In the genomic region with DNA sequence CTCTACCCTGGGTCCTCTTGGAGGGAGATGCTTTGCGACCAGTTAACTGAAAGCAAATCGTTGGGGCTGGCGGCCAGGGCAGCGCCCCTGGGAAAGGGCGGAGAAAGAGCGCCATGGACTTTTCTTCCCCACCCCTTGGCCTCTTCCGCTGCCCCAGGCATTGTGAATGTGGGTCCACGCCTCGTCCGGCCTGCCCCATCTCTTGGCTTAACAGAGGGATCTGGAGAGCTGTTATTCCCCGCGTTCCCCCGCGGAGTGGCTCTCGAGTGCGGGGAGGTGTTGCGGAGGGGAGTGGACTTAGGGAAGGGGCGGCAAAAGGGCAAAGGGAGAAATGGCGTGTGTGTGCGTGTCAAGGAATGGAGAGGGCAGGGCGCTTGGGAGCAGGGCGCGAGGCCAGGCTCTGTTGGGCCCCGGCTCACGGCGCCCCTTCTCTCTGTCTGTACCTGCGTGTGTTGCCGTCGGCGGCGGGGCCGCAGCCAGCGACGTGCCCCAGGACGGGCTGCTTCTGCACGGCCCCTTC, we compare ENCODE assay signal across 1 cellular context.
TF ChIP-seq lines count a peak whose summit lies in the region.

No MANE protein-coding gene starts in this region.

TF ChIP-seq in WTC11, 78 proteins besides CTCF, POLR2A, EP300 and RAD21 (continued from another document and continues in another):
- TF ChIP-seq, protein P1, sequence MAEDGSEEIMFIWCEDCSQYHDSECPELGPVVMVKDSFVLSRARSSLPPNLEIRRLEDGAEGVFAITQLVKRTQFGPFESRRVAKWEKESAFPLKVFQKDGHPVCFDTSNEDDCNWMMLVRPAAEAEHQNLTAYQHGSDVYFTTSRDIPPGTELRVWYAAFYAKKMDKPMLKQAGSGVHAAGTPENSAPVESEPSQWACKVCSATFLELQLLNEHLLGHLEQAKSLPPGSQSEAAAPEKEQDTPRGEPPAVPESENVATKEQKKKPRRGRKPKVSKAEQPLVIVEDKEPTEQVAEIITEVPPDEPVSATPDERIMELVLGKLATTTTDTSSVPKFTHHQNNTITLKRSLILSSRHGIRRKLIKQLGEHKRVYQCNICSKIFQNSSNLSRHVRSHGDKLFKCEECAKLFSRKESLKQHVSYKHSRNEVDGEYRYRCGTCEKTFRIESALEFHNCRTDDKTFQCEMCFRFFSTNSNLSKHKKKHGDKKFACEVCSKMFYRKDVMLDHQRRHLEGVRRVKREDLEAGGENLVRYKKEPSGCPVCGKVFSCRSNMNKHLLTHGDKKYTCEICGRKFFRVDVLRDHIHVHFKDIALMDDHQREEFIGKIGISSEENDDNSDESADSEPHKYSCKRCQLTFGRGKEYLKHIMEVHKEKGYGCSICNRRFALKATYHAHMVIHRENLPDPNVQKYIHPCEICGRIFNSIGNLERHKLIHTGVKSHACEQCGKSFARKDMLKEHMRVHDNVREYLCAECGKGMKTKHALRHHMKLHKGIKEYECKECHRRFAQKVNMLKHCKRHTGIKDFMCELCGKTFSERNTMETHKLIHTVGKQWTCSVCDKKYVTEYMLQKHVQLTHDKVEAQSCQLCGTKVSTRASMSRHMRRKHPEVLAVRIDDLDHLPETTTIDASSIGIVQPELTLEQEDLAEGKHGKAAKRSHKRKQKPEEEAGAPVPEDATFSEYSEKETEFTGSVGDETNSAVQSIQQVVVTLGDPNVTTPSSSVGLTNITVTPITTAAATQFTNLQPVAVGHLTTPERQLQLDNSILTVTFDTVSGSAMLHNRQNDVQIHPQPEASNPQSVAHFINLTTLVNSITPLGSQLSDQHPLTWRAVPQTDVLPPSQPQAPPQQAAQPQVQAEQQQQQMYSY (CRISPR knock-in tag; IDR thresholded peaks at IDR 0.05): no peak
- no peak for TF ChIP-seq PREB (CRISPR knock-in tag; IDR thresholded peaks at IDR 0.05; ENCODE audit: borderline replicate concordance)
- no peak for TF ChIP-seq PRRX2 (CRISPR knock-in tag; IDR thresholded peaks at IDR 0.05)
- TF ChIP-seq HMGA2 (CRISPR knock-in tag; IDR thresholded peaks at IDR 0.05): no peak
- no peak for TF ChIP-seq STAT6 (CRISPR knock-in tag; conservative IDR thresholded peaks at IDR 0.05; ENCODE audit: low read depth)
- no peak; the same call in 1 of the 2 replicates for TF ChIP-seq MYBL2 (CRISPR knock-in tag; IDR thresholded peaks at IDR 0.05)
- no peak for TF ChIP-seq TCF7 (CRISPR knock-in tag; IDR thresholded peaks at IDR 0.05; ENCODE audit: low read depth)
- TF ChIP-seq GRHL2 (CRISPR knock-in tag; IDR thresholded peaks at IDR 0.05; ENCODE audit: insufficient replicate concordance, severe bottlenecking): no peak
- TF ChIP-seq, protein P2, sequence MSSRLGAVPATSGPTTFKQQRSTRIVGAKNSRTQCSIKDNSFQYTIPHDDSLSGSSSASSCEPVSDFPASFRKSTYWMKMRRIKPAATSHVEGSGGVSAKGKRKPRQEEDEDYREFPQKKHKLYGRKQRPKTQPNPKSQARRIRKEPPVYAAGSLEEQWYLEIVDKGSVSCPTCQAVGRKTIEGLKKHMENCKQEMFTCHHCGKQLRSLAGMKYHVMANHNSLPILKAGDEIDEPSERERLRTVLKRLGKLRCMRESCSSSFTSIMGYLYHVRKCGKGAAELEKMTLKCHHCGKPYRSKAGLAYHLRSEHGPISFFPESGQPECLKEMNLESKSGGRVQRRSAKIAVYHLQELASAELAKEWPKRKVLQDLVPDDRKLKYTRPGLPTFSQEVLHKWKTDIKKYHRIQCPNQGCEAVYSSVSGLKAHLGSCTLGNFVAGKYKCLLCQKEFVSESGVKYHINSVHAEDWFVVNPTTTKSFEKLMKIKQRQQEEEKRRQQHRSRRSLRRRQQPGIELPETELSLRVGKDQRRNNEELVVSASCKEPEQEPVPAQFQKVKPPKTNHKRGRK (CRISPR knock-in tag; IDR thresholded peaks at IDR 0.05; ENCODE audit: borderline replicate concordance): no peak
- TF ChIP-seq, protein P3, sequence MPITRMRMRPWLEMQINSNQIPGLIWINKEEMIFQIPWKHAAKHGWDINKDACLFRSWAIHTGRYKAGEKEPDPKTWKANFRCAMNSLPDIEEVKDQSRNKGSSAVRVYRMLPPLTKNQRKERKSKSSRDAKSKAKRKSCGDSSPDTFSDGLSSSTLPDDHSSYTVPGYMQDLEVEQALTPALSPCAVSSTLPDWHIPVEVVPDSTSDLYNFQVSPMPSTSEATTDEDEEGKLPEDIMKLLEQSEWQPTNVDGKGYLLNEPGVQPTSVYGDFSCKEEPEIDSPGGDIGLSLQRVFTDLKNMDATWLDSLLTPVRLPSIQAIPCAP (CRISPR knock-in tag; IDR thresholded peaks at IDR 0.05): no peak
- no peak for TF ChIP-seq ATF3 (CRISPR knock-in tag; conservative IDR thresholded peaks at IDR 0.05)
- no peak for TF ChIP-seq ERG (CRISPR knock-in tag; IDR thresholded peaks at IDR 0.05)
- TF ChIP-seq ZNF396 (CRISPR knock-in tag; IDR thresholded peaks at IDR 0.05; ENCODE audit: borderline replicate concordance): no peak
- no peak for TF ChIP-seq ATF2 (CRISPR knock-in tag; IDR thresholded peaks at IDR 0.05; ENCODE audit: borderline replicate concordance, low read depth)
- TF ChIP-seq E2F5 (CRISPR knock-in tag; IDR thresholded peaks at IDR 0.05): no peak
- TF ChIP-seq CREB1 (CRISPR knock-in tag; IDR thresholded peaks at IDR 0.05): peak; percentile 22; the same call in 1 of the 2 replicates
- TF ChIP-seq CBFB (CRISPR knock-in tag; IDR thresholded peaks at IDR 0.05; ENCODE audit: low read depth): no peak
- TF ChIP-seq RELA (CRISPR knock-in tag; IDR thresholded peaks at IDR 0.05; ENCODE audit: borderline replicate concordance): no peak; the same call in 1 of the 2 replicates
- TF ChIP-seq ATF1 (CRISPR knock-in tag; IDR thresholded peaks at IDR 0.05): no peak
- no peak for TF ChIP-seq MXD4 (CRISPR knock-in tag; IDR thresholded peaks at IDR 0.05; ENCODE audit: borderline replicate concordance)
- no peak for TF ChIP-seq CREM (CRISPR knock-in tag; IDR thresholded peaks at IDR 0.05)
- TF ChIP-seq ZNF263 (CRISPR knock-in tag; IDR thresholded peaks at IDR 0.05; ENCODE audit: low read depth): no peak
- TF ChIP-seq NR1H2 (CRISPR knock-in tag; IDR thresholded peaks at IDR 0.05): no peak
- TF ChIP-seq, protein P4, sequence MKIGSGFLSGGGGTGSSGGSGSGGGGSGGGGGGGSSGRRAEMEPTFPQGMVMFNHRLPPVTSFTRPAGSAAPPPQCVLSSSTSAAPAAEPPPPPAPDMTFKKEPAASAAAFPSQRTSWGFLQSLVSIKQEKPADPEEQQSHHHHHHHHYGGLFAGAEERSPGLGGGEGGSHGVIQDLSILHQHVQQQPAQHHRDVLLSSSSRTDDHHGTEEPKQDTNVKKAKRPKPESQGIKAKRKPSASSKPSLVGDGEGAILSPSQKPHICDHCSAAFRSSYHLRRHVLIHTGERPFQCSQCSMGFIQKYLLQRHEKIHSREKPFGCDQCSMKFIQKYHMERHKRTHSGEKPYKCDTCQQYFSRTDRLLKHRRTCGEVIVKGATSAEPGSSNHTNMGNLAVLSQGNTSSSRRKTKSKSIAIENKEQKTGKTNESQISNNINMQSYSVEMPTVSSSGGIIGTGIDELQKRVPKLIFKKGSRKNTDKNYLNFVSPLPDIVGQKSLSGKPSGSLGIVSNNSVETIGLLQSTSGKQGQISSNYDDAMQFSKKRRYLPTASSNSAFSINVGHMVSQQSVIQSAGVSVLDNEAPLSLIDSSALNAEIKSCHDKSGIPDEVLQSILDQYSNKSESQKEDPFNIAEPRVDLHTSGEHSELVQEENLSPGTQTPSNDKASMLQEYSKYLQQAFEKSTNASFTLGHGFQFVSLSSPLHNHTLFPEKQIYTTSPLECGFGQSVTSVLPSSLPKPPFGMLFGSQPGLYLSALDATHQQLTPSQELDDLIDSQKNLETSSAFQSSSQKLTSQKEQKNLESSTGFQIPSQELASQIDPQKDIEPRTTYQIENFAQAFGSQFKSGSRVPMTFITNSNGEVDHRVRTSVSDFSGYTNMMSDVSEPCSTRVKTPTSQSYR (CRISPR knock-in tag; IDR thresholded peaks at IDR 0.05): no peak
- TF ChIP-seq ZNF416 (CRISPR knock-in tag; IDR thresholded peaks at IDR 0.05): no peak
- TF ChIP-seq, protein P5, sequence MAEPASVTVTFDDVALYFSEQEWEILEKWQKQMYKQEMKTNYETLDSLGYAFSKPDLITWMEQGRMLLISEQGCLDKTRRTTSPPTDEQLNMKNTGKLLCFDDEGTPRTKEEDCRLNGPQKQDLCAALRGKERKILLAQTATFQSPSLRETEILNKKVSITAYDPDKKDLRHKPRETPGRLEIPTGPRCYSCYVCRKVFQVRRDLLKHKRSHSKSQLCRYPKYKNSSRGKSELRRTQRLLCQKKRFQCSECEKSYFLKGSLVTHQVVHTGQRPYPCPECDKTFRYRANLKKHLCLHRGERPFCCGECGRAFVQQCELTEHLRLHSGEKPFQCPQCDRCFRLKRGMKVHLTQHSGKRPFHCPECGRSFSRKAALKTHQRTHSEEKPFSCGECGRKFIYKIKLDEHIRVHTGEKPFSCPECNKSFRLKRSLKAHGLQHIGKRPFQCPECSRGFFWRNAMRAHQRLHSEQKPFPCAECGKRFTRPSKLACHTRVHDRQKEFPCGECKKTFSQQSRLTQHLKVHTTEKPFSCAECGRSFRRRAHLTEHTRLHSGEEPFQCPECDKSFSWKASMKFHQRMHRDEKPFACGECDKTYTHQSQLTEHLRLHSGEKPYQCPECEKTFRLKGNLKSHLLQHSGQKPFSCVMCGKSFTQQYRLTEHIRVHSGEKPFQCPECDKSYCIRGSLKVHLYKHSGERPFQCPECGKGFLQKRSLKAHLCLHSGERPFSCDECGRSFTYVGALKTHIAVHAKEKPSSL (CRISPR knock-in tag; conservative IDR thresholded peaks at IDR 0.05): no peak
- TF ChIP-seq TP53 (CRISPR knock-in tag; IDR thresholded peaks at IDR 0.05): no peak
- no peak for TF ChIP-seq GABPB1 (CRISPR knock-in tag; IDR thresholded peaks at IDR 0.05)
- no peak for TF ChIP-seq MLX (CRISPR knock-in tag; IDR thresholded peaks at IDR 0.05)
- TF ChIP-seq MAX (CRISPR knock-in tag; IDR thresholded peaks at IDR 0.05): peak; percentile 87
- no peak for TF ChIP-seq ESRRA (CRISPR knock-in tag; IDR thresholded peaks at IDR 0.05; ENCODE audit: borderline replicate concordance)
- TF ChIP-seq ZNF121 (CRISPR knock-in tag; IDR thresholded peaks at IDR 0.05): no peak
- TF ChIP-seq ZNF671 (CRISPR knock-in tag; IDR thresholded peaks at IDR 0.05): no peak
